ENCODE assay signal across 1 cellular context in the genomic region with DNA sequence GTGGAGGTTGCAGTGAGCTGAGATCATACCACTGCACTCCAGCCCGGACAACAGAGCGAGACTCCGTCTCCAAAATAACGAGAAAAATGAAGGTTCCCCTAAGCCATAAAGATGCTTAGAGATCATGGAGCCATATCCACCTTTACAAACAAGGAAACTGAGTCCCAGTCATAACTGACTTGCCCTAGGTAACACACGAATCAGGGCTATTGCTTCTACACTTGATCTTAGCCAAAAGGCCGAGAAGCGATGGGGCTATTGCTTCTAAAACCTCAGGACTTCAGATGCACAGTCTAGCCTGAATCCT.
TF ChIP-seq lines count a peak whose summit lies in the region.

No MANE protein-coding gene starts in this region.

TF ChIP-seq in endothelial cell of umbilical vein, 7 proteins besides CTCF, POLR2A, EP300 and RAD21:
- TF ChIP-seq JUN (IDR thresholded peaks at IDR 0.05; ENCODE audit: borderline replicate concordance, insufficient read depth, insufficient read length, low read depth) (no peak), FOS (IDR thresholded peaks at IDR 0.05; ENCODE audit: borderline replicate concordance, insufficient read depth, low read length) (no peak)
TF ChIP-seq in endothelial cell of umbilical vein: peak in this region for 0.
